ENCODE assay signal across 12 cellular contexts in genomic region chr1:20250346-20250989, GRCh38. TPM values are rescaled to one million over a fixed set of nuclear protein-coding genes. Genes with fewer than 3 reads are reported as not detected.
DNase-seq lines count a peak whose midpoint lies in the region; ATAC-seq and TF ChIP-seq lines count a peak whose summit lies in the region.
"Had no signal": no experiment of that assay in that cellular context is flagged by ENCODE, and none has a peak within 500 bp of the region (broad histone marks: within the 10 kb centered on the region; RNA-seq: fewer than 3 reads in every experiment).

No MANE protein-coding gene starts in this region.

- H3K4me1 ChIP-seq in Karpas-422 (ENCODE audit: low read length) = no peaks in the 10 kb centered on the region; the same call in none of the 2 replicates
- H3K4me1 ChIP-seq: suprapubic skin had no signal

- no peaks in the 10 kb centered on the region for H3K79me2 ChIP-seq in Karpas-422 (ENCODE audit: low read length)

- no peak overlapping the region for H3K9ac ChIP-seq in Karpas-422 (ENCODE audit: low read length)

- no peaks in the 10 kb centered on the region for H3K9me3 ChIP-seq in Karpas-422 (ENCODE audit: low read length)
- H3K9me3 ChIP-seq: suprapubic skin had no signal

- H3K27me3 Mint-ChIP-seq in stimulated activated naive B cell treated with anti-CD40 and anti-IgM and Interleukin-4, amounts not matched to agents 10 μg/mL and 1 μg/mL and 100 μg/mL, for 72 hours = peaks cover 37 to 41% of the 10 kb centered on the region in 2 donors

- H3K4me3 ChIP-seq in brain microvascular endothelial cell (ENCODE audit: low read depth, low read length) = no peak overlapping the region
- H3K4me3 ChIP-seq in Karpas-422 (ENCODE audit: low read length) = no peak overlapping the region
- H3K4me3 ChIP-seq: suprapubic skin had no signal

- H3K27me3 ChIP-seq in brain microvascular endothelial cell (replicated peaks) = no peaks in the 10 kb centered on the region
- no peaks in the 10 kb centered on the region for H3K27me3 ChIP-seq in Karpas-422 (ENCODE audit: low read length)

- H3K36me3 Mint-ChIP-seq in stimulated activated naive B cell treated with anti-CD40 and anti-IgM and Interleukin-4, amounts not matched to agents 10 μg/mL and 1 μg/mL and 100 μg/mL, for 72 hours = no peaks in the 10 kb centered on the region
- H3K36me3 Mint-ChIP-seq: T-cell had no signal

- H3K4me1 Mint-ChIP-seq in stimulated activated naive B cell treated with anti-CD40 and anti-IgM and Interleukin-4, amounts not matched to agents 10 μg/mL and 1 μg/mL and 100 μg/mL, for 72 hours = peaks cover 0 to 3% of the 10 kb centered on the region in 2 donors

- in situ Hi-C loops in brain microvascular endothelial cell (cut with HindIII; ENCODE audit: low pct_ligation_motif_present, low sequenced_read_pairs) = no loop called here

- no peak overlapping the region for H3K4me3 Mint-ChIP-seq in stimulated activated naive B cell treated with anti-CD40 and anti-IgM and Interleukin-4, amounts not matched to agents 10 μg/mL and 1 μg/mL and 100 μg/mL, for 72 hours
- H3K4me3 Mint-ChIP-seq: T-cell had no signal

- H4K20me1 ChIP-seq in Karpas-422 (ENCODE audit: insufficient read depth, low read depth, low read length) = no peaks in the 10 kb centered on the region

- H3K36me3 ChIP-seq in brain microvascular endothelial cell (replicated peaks) (no peaks in the 10 kb centered on the region), Karpas-422 (ENCODE audit: insufficient read depth, low read length) (no peaks in the 10 kb centered on the region)
- H3K36me3 ChIP-seq: suprapubic skin had no signal

- H3K27ac ChIP-seq in brain microvascular endothelial cell = no peak overlapping the region
- H3K27ac ChIP-seq in Karpas-422 (ENCODE audit: low read length) = no peak overlapping the region
- H3K27ac ChIP-seq: 22Rv1, suprapubic skin had no signal

- H3K4me2 ChIP-seq in Karpas-422 (ENCODE audit: low read depth, low read length, poor library complexity, severe bottlenecking) = no peak overlapping the region

- no peak overlapping the region for H3K27ac Mint-ChIP-seq in stimulated activated naive B cell treated with anti-CD40 and anti-IgM and Interleukin-4, amounts not matched to agents 10 μg/mL and 1 μg/mL and 100 μg/mL, for 72 hours

- TF ChIP-seq CTCF in brain microvascular endothelial cell (IDR thresholded peaks at IDR 0.05; ENCODE audit: low read depth, low read length, missing control alignments) (no peak), omental fat pad (IDR thresholded peaks at IDR 0.05) (no peak)

- peak; percentile 32 for ATAC-seq in omental fat pad (ENCODE audit: low FRiP score)
- no peak for ATAC-seq in stimulated activated naive B cell treated with anti-CD40 and anti-IgM and Interleukin-4, amounts not matched to agents 10 μg/mL and 1 μg/mL and 100 μg/mL, for 72 hours (replicated peaks)
- no peak for ATAC-seq in HG03565 (IDR thresholded peaks at IDR 0.05; ENCODE audit: unreplicated experiment)
- ATAC-seq: T-cell had no signal

- no peaks in the 10 kb centered on the region for H3K9me2 ChIP-seq in Karpas-422 (replicated peaks; ENCODE audit: insufficient read depth, low read length)

- no peak overlapping the region for H2AFZ ChIP-seq in Karpas-422 (ENCODE audit: low read length)

- H3K9me3 Mint-ChIP-seq in stimulated activated naive B cell treated with anti-CD40 and anti-IgM and Interleukin-4, amounts not matched to agents 10 μg/mL and 1 μg/mL and 100 μg/mL, for 72 hours = no peaks in the 10 kb centered on the region
- H3K9me3 Mint-ChIP-seq: T-cell had no signal

- DNase-seq in DMS 273 (lab: John Stamatoyannopoulos, UW; ENCODE audit: unreplicated experiment) (peak; percentile 35), DMS 273 treated with DMSO at 0.1 percent for 48 hours (lab: John Stamatoyannopoulos, UW) (no peak), LoVo (ENCODE audit: low spot score) (peak; percentile 95), brain microvascular endothelial cell (peak; percentile 16), omental fat pad (ENCODE audit: low spot score) (no peak), Karpas-422 (no peak)
- no peak for DNase-seq in stimulated activated naive B cell treated with anti-CD40 and anti-IgM and Interleukin-4, amounts not matched to agents 10 μg/mL and 1 μg/mL and 100 μg/mL, for 72 hours
- DNase-seq: T-cell had no signal

RNA-seq across cellular contexts. Expression of gene VWA5B1, which starts 40.2 kb away (rescaled TPM):
- total RNA-seq in omental fat pad = not detected
- total RNA-seq in Karpas-422 (2014; rRNA removed; shearing (Covaris generic); ENCODE audit: low replicate concordance) = not detected in 2 replicates
- total RNA-seq: lung microvascular endothelial cell had no signal

Comparison
In these comparisons a context has a peak if more than half of its experiments do, and no peak if none do; other contexts are left out.
1. DNase-seq: peak in DMS 273 (single experiment), LoVo (single experiment) and brain microvascular endothelial cell (single experiment); none in DMS 273 treated with DMSO at 0.1 percent for 48 hours (single experiment), omental fat pad (single experiment), Karpas-422 (single experiment) and stimulated activated naive B cell treated with anti-CD40 and anti-IgM and Interleukin-4, amounts not matched to agents 10 μg/mL and 1 μg/mL and 100 μg/mL, for 72 hours (single experiment).